Comparison of ENCODE assay signal across 1 cellular context in genomic region chr3:39284457-39284881, GRCh38.
TF ChIP-seq lines count a peak whose summit lies in the region.

No MANE protein-coding gene starts in this region.

TF ChIP-seq in GM23338, 12 proteins besides CTCF, POLR2A, EP300 and RAD21 (continued from another document):
- TF ChIP-seq CREB1 (CRISPR knock-in tag; IDR thresholded peaks at IDR 0.05; ENCODE audit: low read depth) = no peak
